In genomic region chr3:184336484-184337230, GRCh38 we compare ENCODE assay signal across 1 cellular context.
TF ChIP-seq lines count a peak whose summit lies in the region.

No MANE protein-coding gene starts in this region.

TF ChIP-seq in K562, 482 proteins besides CTCF, POLR2A, EP300 and RAD21 (continues in another document):
- TF ChIP-seq ZNF140 (CRISPR knock-in tag; IDR thresholded peaks at IDR 0.05) = no peak
- peak; percentile 26; the same call in 1 of the 2 replicates for TF ChIP-seq ARID2 (IDR thresholded peaks at IDR 0.05)
- no peak for TF ChIP-seq MGA (IDR thresholded peaks at IDR 0.05)
- no peak for TF ChIP-seq ZNF133 (CRISPR knock-in tag; IDR thresholded peaks at IDR 0.05)
- TF ChIP-seq CREB1 (IDR thresholded peaks at IDR 0.05) = no peak
- TF ChIP-seq CREB1 (CRISPR knock-in tag; IDR thresholded peaks at IDR 0.05) = peak; percentile 42; the same call in 1 of the 2 replicates
- no peak for TF ChIP-seq PBX2 (CRISPR knock-in tag; IDR thresholded peaks at IDR 0.05; ENCODE audit: low read depth)
- TF ChIP-seq PBX2 (tag; conservative IDR thresholded peaks at IDR 0.05; ENCODE audit: low read depth) = no peak
- no peak for TF ChIP-seq SLC30A9 (CRISPR knock-in tag; IDR thresholded peaks at IDR 0.05)
- TF ChIP-seq, protein P1, sequence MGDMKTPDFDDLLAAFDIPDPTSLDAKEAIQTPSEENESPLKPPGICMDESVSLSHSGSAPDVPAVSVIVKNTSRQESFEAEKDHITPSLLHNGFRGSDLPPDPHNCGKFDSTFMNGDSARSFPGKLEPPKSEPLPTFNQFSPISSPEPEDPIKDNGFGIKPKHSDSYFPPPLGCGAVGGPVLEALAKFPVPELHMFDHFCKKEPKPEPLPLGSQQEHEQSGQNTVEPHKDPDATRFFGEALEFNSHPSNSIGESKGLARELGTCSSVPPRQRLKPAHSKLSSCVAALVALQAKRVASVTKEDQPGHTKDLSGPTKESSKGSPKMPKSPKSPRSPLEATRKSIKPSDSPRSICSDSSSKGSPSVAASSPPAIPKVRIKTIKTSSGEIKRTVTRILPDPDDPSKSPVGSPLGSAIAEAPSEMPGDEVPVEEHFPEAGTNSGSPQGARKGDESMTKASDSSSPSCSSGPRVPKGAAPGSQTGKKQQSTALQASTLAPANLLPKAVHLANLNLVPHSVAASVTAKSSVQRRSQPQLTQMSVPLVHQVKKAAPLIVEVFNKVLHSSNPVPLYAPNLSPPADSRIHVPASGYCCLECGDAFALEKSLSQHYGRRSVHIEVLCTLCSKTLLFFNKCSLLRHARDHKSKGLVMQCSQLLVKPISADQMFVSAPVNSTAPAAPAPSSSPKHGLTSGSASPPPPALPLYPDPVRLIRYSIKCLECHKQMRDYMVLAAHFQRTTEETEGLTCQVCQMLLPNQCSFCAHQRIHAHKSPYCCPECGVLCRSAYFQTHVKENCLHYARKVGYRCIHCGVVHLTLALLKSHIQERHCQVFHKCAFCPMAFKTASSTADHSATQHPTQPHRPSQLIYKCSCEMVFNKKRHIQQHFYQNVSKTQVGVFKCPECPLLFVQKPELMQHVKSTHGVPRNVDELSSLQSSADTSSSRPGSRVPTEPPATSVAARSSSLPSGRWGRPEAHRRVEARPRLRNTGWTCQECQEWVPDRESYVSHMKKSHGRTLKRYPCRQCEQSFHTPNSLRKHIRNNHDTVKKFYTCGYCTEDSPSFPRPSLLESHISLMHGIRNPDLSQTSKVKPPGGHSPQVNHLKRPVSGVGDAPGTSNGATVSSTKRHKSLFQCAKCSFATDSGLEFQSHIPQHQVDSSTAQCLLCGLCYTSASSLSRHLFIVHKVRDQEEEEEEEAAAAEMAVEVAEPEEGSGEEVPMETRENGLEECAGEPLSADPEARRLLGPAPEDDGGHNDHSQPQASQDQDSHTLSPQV (IDR thresholded peaks at IDR 0.05) = 0 out of 2 replicates have a peak, but pooled peaks have one; percentile 12
- TF ChIP-seq EGR1 (conservative IDR thresholded peaks at IDR 0.05) = peak; percentile 92; the same call in 1 of the 2 replicates
- peak; percentile 56; the same call in 1 of the 2 replicates for TF ChIP-seq XRCC5 (IDR thresholded peaks at IDR 0.05; ENCODE audit: low read depth, low read length)
- no peak for TF ChIP-seq ZNF217 (CRISPR knock-in tag; IDR thresholded peaks at IDR 0.05)
- TF ChIP-seq CHCHD3 (CRISPR knock-in tag; IDR thresholded peaks at IDR 0.05) = no peak
- TF ChIP-seq HDAC6 (IDR thresholded peaks at IDR 0.05; ENCODE audit: low read depth, low read length) = no peak
- no peak for TF ChIP-seq DMBX1 (CRISPR knock-in tag; IDR thresholded peaks at IDR 0.05; ENCODE audit: borderline replicate concordance)
- TF ChIP-seq ZNF3 (CRISPR knock-in tag; IDR thresholded peaks at IDR 0.05) = no peak
- no peak for TF ChIP-seq HOXB6 (CRISPR knock-in tag; IDR thresholded peaks at IDR 0.05; ENCODE audit: borderline replicate concordance)
- TF ChIP-seq HCFC1 (IDR thresholded peaks at IDR 0.05; ENCODE audit: low read depth, low read length) = peak; percentile 71
- TF ChIP-seq MYNN (IDR thresholded peaks at IDR 0.05) = peak; percentile 44; the same call in 1 of the 2 replicates
- TF ChIP-seq MYNN (CRISPR knock-in tag; IDR thresholded peaks at IDR 0.05) = no peak
- peak; percentile 2 for TF ChIP-seq CHD1 (IDR thresholded peaks at IDR 0.05; ENCODE audit: low read length)
- TF ChIP-seq, protein P2, sequence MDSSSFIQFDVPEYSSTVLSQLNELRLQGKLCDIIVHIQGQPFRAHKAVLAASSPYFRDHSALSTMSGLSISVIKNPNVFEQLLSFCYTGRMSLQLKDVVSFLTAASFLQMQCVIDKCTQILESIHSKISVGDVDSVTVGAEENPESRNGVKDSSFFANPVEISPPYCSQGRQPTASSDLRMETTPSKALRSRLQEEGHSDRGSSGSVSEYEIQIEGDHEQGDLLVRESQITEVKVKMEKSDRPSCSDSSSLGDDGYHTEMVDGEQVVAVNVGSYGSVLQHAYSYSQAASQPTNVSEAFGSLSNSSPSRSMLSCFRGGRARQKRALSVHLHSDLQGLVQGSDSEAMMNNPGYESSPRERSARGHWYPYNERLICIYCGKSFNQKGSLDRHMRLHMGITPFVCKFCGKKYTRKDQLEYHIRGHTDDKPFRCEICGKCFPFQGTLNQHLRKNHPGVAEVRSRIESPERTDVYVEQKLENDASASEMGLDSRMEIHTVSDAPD (CRISPR knock-in tag; IDR thresholded peaks at IDR 0.05) = no peak
- TF ChIP-seq ZNF143 (CRISPR knock-in tag; IDR thresholded peaks at IDR 0.05) = peak; percentile 69
- TF ChIP-seq MAX (CRISPR knock-in tag; IDR thresholded peaks at IDR 0.05) = 0 out of 2 replicates have a peak, but pooled peaks have one; percentile 6
- peak; percentile 50; the same call in 1 of the 2 replicates for TF ChIP-seq GABPB1 (CRISPR knock-in tag; IDR thresholded peaks at IDR 0.05)
- no peak for TF ChIP-seq HMGN3 (IDR thresholded peaks at IDR 0.05; ENCODE audit: borderline replicate concordance, extremely low read depth, insufficient read length, low read depth, low read length)
- no peak for TF ChIP-seq ELF4 (CRISPR knock-in tag; IDR thresholded peaks at IDR 0.05)
- no peak for TF ChIP-seq NCOA4 (IDR thresholded peaks at IDR 0.05; ENCODE audit: partially characterized antibody)
- no peak for TF ChIP-seq TCFL5 (CRISPR knock-in tag; conservative IDR thresholded peaks at IDR 0.05)
- peak; percentile 41; the same call in 1 of the 2 replicates for TF ChIP-seq CBFB (CRISPR knock-in tag; IDR thresholded peaks at IDR 0.05)
- no peak for TF ChIP-seq NFIC (IDR thresholded peaks at IDR 0.05)
- TF ChIP-seq, protein P3, sequence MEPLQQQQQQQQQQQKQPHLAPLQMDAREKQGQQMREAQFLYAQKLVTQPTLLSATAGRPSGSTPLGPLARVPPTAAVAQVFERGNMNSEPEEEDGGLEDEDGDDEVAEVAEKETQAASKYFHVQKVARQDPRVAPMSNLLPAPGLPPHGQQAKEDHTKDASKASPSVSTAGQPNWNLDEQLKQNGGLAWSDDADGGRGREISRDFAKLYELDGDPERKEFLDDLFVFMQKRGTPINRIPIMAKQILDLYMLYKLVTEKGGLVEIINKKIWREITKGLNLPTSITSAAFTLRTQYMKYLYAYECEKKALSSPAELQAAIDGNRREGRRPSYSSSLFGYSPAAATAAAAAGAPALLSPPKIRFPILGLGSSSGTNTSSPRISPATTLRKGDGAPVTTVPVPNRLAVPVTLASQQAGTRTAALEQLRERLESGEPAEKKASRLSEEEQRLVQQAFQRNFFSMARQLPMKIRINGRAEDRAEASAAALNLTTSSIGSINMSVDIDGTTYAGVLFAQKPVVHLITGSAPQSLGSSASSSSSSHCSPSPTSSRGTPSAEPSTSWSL (CRISPR knock-in tag; IDR thresholded peaks at IDR 0.05; ENCODE audit: borderline replicate concordance) = no peak
- no peak for TF ChIP-seq ARID1B (IDR thresholded peaks at IDR 0.05)
- no peak for TF ChIP-seq NR2C1 (IDR thresholded peaks at IDR 0.05)
- TF ChIP-seq NR2C1 (tag; IDR thresholded peaks at IDR 0.05) = peak; percentile 44; the same call in 1 of the 2 replicates
- TF ChIP-seq NCOA2 (IDR thresholded peaks at IDR 0.05; ENCODE audit: partially characterized antibody in 2 of 2) = no peak
- TF ChIP-seq TFAP4 (CRISPR knock-in tag; IDR thresholded peaks at IDR 0.05; ENCODE audit: borderline replicate concordance) = peak; percentile 86
- TF ChIP-seq MCM2 (IDR thresholded peaks at IDR 0.05; ENCODE audit: low read depth) = no peak
